ENCODE assay signal across 12 cellular contexts in genomic region chr20:8756410-8756809, GRCh38.
DNase-seq lines count a peak whose midpoint lies in the region; ATAC-seq, FAIRE-seq and TF ChIP-seq lines count a peak whose summit lies in the region.
"Had no signal": no experiment of that assay in that cellular context is flagged by ENCODE, and none has a peak within 500 bp of the region (broad histone marks: within the 10 kb centered on the region; RNA-seq: fewer than 3 reads in every experiment).

No MANE protein-coding gene starts in this region.

- 77 to 84% methylated on average over 2 of the region's 2 CpGs for WGBS in pancreas, 2 donors

- H3K27ac ChIP-seq in pancreas = no peak overlapping the region

- H3K36me3 ChIP-seq in pancreas = no peaks in the 10 kb centered on the region

- no peaks in the 10 kb centered on the region for H3K27me3 ChIP-seq in pancreas

- ATAC-seq in pancreas (peak in 3 of 4 donors; percentile 52 to 60 (median 52)), HG03354 (IDR thresholded peaks at IDR 0.05; ENCODE audit: poor library complexity, severe bottlenecking, unreplicated experiment) (no peak)

- DNase-seq in H4 (ENCODE audit: low spot score) = peak; percentile 71
- peak; percentile 51 for DNase-seq in NCI-H69 (lab: John Stamatoyannopoulos, UW)
- peak; percentile 31 for DNase-seq in epidermal melanocyte (ENCODE audit: insufficient read length, low spot score)
- no peak for DNase-seq in pancreas
- DNase-seq in globus pallidus (ENCODE audit: low spot score) = no peak
- DNase-seq in activated naive CD4-positive, alpha-beta T cell (lab: John Stamatoyannopoulos, UW) = no peak
- DNase-seq in hippocampal formation (lab: John Stamatoyannopoulos, UW) = no peak
- DNase-seq: NCI-H1436; stimulated activated CD4-positive, alpha-beta T cell treated with anti-CD3 and anti-CD28 coated beads, Interleukin-12 subunit alpha, Interleukin-12 subunit beta, amount 100 ng/mL, for 4 hours had no signal

- H3K4me1 ChIP-seq in pancreas = no peaks in the 10 kb centered on the region

- no peak overlapping the region for H3K4me3 ChIP-seq in pancreas

- no peak for TF ChIP-seq CTCF in pancreas (IDR thresholded peaks at IDR 0.05)

- H3K9me3 ChIP-seq in pancreas = no peaks in the 10 kb centered on the region

- intact Hi-C loops in pancreas (cut with DNase I) = no loop called here

- FAIRE-seq in pancreas (lab: Jason Lieb, UNC) = no peak
- FAIRE-seq: keratinocyte, TTC549 had no signal

Comparison
In these comparisons a context has a peak if more than half of its experiments do, and no peak if none do; other contexts are left out.
1. DNase-seq: peak in H4 (single experiment), NCI-H69 (single experiment) and epidermal melanocyte (single experiment); none in pancreas (0 of 6), globus pallidus (single experiment), activated naive CD4-positive, alpha-beta T cell (0 of 4) and hippocampal formation (0 of 2).